In the genomic region with DNA sequence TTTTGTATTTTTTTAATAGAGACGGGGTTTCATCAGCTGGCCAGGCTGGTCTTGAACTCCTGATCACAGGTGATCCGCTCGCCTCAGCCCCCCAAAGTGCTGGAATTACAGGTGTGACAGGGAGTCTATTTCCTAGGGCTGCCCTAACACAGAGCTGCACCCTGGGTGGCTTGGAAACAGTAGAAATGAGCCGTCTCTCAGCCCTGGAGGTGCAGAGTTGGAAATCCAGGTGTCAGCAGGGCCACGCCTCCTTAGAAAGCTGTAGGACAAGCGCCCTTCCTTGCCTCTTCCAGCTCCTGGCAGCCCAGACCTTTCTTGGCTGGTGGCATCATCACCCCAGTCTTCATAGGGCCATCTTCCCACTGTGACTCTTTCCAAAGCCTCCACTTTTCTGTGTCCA, we compare ENCODE assay signal across 7 cellular contexts.
"Had no signal": no experiment of that assay in that cellular context is flagged by ENCODE, and none has a peak within 500 bp of the region (broad histone marks: within the 10 kb centered on the region; RNA-seq: fewer than 3 reads in every experiment).

No MANE protein-coding gene starts in this region.

- ATAC-seq: HCT116, K562 had no signal

- H3K27ac ChIP-seq: GM23248 had no signal

- H3K9me3 ChIP-seq: HAP-1 had no signal

- H3K27ac Mint-ChIP-seq: HFFc6 had no signal

- H2AFZ ChIP-seq: GM23248 had no signal

- H3K4me3 Mint-ChIP-seq: HFFc6 had no signal

- DNase-seq: GM23248, HFFc6, IMR-90, KG1 had no signal

- H3K4me3 ChIP-seq: GM23248, HAP-1, K562 had no signal

- H3K4me1 ChIP-seq: HAP-1 had no signal

- H3K9me3 Mint-ChIP-seq: HFFc6 had no signal

- H3K36me3 ChIP-seq: HAP-1 had no signal
